In genomic region chr9:34750320-34750719, GRCh38 we compare ENCODE assay signal across 4 cellular contexts. TPM values are rescaled to one million over a fixed set of nuclear protein-coding genes. Genes with fewer than 3 reads are reported as not detected.
"Had no signal": no experiment of that assay in that cellular context is flagged by ENCODE, and none has a peak within 500 bp of the region (broad histone marks: within the 10 kb centered on the region; RNA-seq: fewer than 3 reads in every experiment).

No MANE protein-coding gene starts in this region.

RNA-seq across cellular contexts. Expression of gene CCL21, which starts 40.4 kb away (rescaled TPM):
- total RNA-seq: temporal lobe had no signal

RNA-seq across cellular contexts. Expression of gene CCL19, which starts 59.2 kb away (rescaled TPM):
- total RNA-seq: temporal lobe, testis, tibial nerve, transverse colon had no signal
